In genomic region chr1:196410768-196411167, GRCh38 we compare ENCODE assay signal across 30 cellular contexts.
DNase-seq lines count a peak whose midpoint lies in the region; ATAC-seq, FAIRE-seq and TF ChIP-seq lines count a peak whose summit lies in the region.
"Had no signal": no experiment of that assay in that cellular context is flagged by ENCODE, and none has a peak within 500 bp of the region (broad histone marks: within the 10 kb centered on the region; RNA-seq: fewer than 3 reads in every experiment).

No MANE protein-coding gene starts in this region.

- intact Hi-C loops in K562 (cut with micrococcal nuclease) (no loop called here), psoas muscle (cut with DNase I) (no loop called here)

- no peaks in the 10 kb centered on the region for H3K9me3 ChIP-seq in K562 (replicated peaks; ENCODE audit: control insufficient read depth, insufficient read depth, low read depth, low read length)
- no peaks in the 10 kb centered on the region for H3K9me3 ChIP-seq in psoas muscle
- H3K9me3 ChIP-seq: A549, BE2C, BLaER1, Caco-2 had no signal

- TF ChIP-seq CTCF in D721Med (IDR thresholded peaks at IDR 0.05; ENCODE audit: insufficient read depth, missing control alignments) (no peak), K562 (IDR thresholded peaks at IDR 0.05 in 2 of 3, conservative IDR thresholded peaks at IDR 0.05 in 1 of 3; ENCODE audit: insufficient read depth in 2 of 3, low read depth in 1 of 3, low read length in 3 of 3) (no peak), psoas muscle (IDR thresholded peaks at IDR 0.05) (no peak)

- BruUV-seq in K562 (replicated peaks; lab: Mats Ljungman, UMichigan): no TSS peak

- no peak overlapping the region for H3K9ac ChIP-seq in K562 (ENCODE audit: insufficient read depth in 1 of 2, low read depth in 2 of 2, low read length in 2 of 2)
- H3K9ac ChIP-seq: BLaER1; BLaER1 treated with 17β-estradiol and CSF1 and Interleukin-3, amounts not matched to agents 10 nM and 100 nM had no signal

- H2AFZ ChIP-seq in K562 (ENCODE audit: low read depth, low read length): no peak overlapping the region

- no peaks in the 10 kb centered on the region for H3K9me1 ChIP-seq in K562 (ENCODE audit: control insufficient read depth, insufficient read depth, low read length)

- no peak for DNase-seq in D721Med (ENCODE audit: insufficient read length, low spot score)
- no peak for DNase-seq in K562 (ENCODE audit: extremely low read depth in 1 of 4, low spot score in 3 of 4)
- DNase-seq in psoas muscle: no peak
- DNase-seq: 8988T; ACHN; AML-193; BE2C; C1 segment of cervical spinal cord; Caco-2; Calu3; CD4-positive, alpha-beta memory T cell; CD4-positive, alpha-beta T cell; CD4-positive, CD25-positive, alpha-beta regulatory T cell; CD8-positive, alpha-beta memory T cell; CD8-positive, alpha-beta T cell; COR-L47; DMS 273 treated with DMSO at 0.1 percent for 48 hours; DMS153; DMS53; DMS79; DMS79 treated with DMSO at 0.1 percent for 48 hours; DND-41; EL had no signal

- in situ Hi-C loops in K562 (cut with MboI): no loop called here

- no peak for ATAC-seq in K562
- no peak for ATAC-seq in GM18873 (IDR thresholded peaks at IDR 0.05; ENCODE audit: low FRiP score, unreplicated experiment)
- no peak for ATAC-seq in psoas muscle
- ATAC-seq: A549; CD8-positive, alpha-beta T cell had no signal

- POLR2A ChIA-PET in K562 (lab: Yijun Ruan, JAX): no interaction called here

- no peak for TF ChIP-seq POLR2A in K562 (conservative IDR thresholded peaks at IDR 0.05)

- TF ChIP-seq EP300 in K562 (IDR thresholded peaks at IDR 0.05; ENCODE audit: low read length): no peak

- H3K27ac ChIP-seq in K562 (ENCODE audit: extremely low read depth, low read depth, low read length) (no peak overlapping the region), psoas muscle (no peak overlapping the region)
- H3K27ac ChIP-seq: 22Rv1, A549, BLaER1, C4-2B had no signal

- no peaks in the 10 kb centered on the region for H3K4me1 ChIP-seq in K562 (replicated peaks in 1 of 2; ENCODE audit: control insufficient read depth in 2 of 2, insufficient read depth in 2 of 2, low read length in 2 of 2)
- H3K4me1 ChIP-seq in psoas muscle: no peaks in the 10 kb centered on the region
- H3K4me1 ChIP-seq: BE2C, BLaER1 had no signal

- H3K79me2 ChIP-seq in K562 (ENCODE audit: control insufficient read depth, insufficient read depth, low read length): no peaks in the 10 kb centered on the region

- H3K27me3 ChIP-seq in K562 (ENCODE audit: control insufficient read depth in 2 of 2, insufficient read depth in 2 of 2, low read length in 2 of 2) (no peaks in the 10 kb centered on the region), psoas muscle (ENCODE audit: insufficient read depth in 3 of 3, low read length in 2 of 3) (no peaks in the 10 kb centered on the region)
- H3K27me3 ChIP-seq: BE2C; BLaER1; BLaER1 treated with 17β-estradiol and CSF1 and Interleukin-3, amounts not matched to agents 10 nM and 100 nM had no signal

- H3K36me3 ChIP-seq in K562 (ENCODE audit: control insufficient read depth, insufficient read depth, low read length) (no peaks in the 10 kb centered on the region), psoas muscle (ENCODE audit: insufficient read depth in 1 of 2, low read depth in 1 of 2) (no peaks in the 10 kb centered on the region)
- H3K36me3 ChIP-seq: BE2C; BLaER1; BLaER1 treated with 17β-estradiol and CSF1 and Interleukin-3, amounts not matched to agents 10 nM and 100 nM had no signal

- H4K20me1 ChIP-seq in K562 (replicated peaks; ENCODE audit: control insufficient read depth, insufficient read depth, low read length): no peaks in the 10 kb centered on the region
- H4K20me1 ChIP-seq: BLaER1; BLaER1 treated with 17β-estradiol and CSF1 and Interleukin-3, amounts not matched to agents 10 nM and 100 nM had no signal

- CTCF ChIA-PET in K562 (lab: Yijun Ruan, JAX; ENCODE audit: low intra/inter-chr PET ratio): no interaction called here

- no peak for TF ChIP-seq RAD21 in K562 (CRISPR knock-in tag; conservative IDR thresholded peaks at IDR 0.05 in 1 of 2, IDR thresholded peaks at IDR 0.05 in 1 of 2)

- H3K4me2 ChIP-seq in K562 (ENCODE audit: insufficient read depth, low read length): no peak overlapping the region
- H3K4me2 ChIP-seq: A549, BLaER1 had no signal

- H3K4me3 ChIP-seq in K562 (no peak overlapping the region), psoas muscle (no peak overlapping the region)
- H3K4me3 ChIP-seq: A549; BLaER1; BLaER1 treated with 17β-estradiol and CSF1 and Interleukin-3, amounts not matched to agents 10 nM and 100 nM had no signal

- peak; percentile 82 for FAIRE-seq in D721Med (lab: Jason Lieb, UNC)
- FAIRE-seq in K562 (lab: Jason Lieb, UNC): no peak
- FAIRE-seq: A204.1, A549 had no signal

TF ChIP-seq in K562, 482 proteins besides CTCF, POLR2A, EP300 and RAD21 (continues in another document):
- TF ChIP-seq, protein P1, sequence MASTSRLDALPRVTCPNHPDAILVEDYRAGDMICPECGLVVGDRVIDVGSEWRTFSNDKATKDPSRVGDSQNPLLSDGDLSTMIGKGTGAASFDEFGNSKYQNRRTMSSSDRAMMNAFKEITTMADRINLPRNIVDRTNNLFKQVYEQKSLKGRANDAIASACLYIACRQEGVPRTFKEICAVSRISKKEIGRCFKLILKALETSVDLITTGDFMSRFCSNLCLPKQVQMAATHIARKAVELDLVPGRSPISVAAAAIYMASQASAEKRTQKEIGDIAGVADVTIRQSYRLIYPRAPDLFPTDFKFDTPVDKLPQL (IDR thresholded peaks at IDR 0.05; ENCODE audit: extremely low read depth, insufficient read length): no peak
- TF ChIP-seq ZNF165 (CRISPR knock-in tag; IDR thresholded peaks at IDR 0.05; ENCODE audit: borderline replicate concordance): no peak
- no peak for TF ChIP-seq EHMT2 (IDR thresholded peaks at IDR 0.05)
- peak; percentile 92 for TF ChIP-seq PCBP2 (IDR thresholded peaks at IDR 0.05; ENCODE audit: low read depth, low read length, poor library complexity, severe bottlenecking)
- TF ChIP-seq SIN3A (IDR thresholded peaks at IDR 0.05; ENCODE audit: borderline replicate concordance in 2 of 2, control insufficient read depth in 1 of 2, low read depth in 2 of 2, low read length in 2 of 2): no peak
- TF ChIP-seq HNRNPK (IDR thresholded peaks at IDR 0.05; ENCODE audit: low read depth, low read length, poor library complexity, severe bottlenecking): peak; percentile 18
- TF ChIP-seq, protein P2, sequence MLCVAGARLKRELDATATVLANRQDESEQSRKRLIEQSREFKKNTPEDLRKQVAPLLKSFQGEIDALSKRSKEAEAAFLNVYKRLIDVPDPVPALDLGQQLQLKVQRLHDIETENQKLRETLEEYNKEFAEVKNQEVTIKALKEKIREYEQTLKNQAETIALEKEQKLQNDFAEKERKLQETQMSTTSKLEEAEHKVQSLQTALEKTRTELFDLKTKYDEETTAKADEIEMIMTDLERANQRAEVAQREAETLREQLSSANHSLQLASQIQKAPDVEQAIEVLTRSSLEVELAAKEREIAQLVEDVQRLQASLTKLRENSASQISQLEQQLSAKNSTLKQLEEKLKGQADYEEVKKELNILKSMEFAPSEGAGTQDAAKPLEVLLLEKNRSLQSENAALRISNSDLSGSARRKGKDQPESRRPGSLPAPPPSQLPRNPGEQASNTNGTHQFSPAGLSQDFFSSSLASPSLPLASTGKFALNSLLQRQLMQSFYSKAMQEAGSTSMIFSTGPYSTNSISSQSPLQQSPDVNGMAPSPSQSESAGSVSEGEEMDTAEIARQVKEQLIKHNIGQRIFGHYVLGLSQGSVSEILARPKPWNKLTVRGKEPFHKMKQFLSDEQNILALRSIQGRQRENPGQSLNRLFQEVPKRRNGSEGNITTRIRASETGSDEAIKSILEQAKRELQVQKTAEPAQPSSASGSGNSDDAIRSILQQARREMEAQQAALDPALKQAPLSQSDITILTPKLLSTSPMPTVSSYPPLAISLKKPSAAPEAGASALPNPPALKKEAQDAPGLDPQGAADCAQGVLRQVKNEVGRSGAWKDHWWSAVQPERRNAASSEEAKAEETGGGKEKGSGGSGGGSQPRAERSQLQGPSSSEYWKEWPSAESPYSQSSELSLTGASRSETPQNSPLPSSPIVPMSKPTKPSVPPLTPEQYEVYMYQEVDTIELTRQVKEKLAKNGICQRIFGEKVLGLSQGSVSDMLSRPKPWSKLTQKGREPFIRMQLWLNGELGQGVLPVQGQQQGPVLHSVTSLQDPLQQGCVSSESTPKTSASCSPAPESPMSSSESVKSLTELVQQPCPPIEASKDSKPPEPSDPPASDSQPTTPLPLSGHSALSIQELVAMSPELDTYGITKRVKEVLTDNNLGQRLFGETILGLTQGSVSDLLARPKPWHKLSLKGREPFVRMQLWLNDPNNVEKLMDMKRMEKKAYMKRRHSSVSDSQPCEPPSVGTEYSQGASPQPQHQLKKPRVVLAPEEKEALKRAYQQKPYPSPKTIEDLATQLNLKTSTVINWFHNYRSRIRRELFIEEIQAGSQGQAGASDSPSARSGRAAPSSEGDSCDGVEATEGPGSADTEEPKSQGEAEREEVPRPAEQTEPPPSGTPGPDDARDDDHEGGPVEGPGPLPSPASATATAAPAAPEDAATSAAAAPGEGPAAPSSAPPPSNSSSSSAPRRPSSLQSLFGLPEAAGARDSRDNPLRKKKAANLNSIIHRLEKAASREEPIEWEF (CRISPR knock-in tag; IDR thresholded peaks at IDR 0.05): no peak
- no peak for TF ChIP-seq NCOA4 (IDR thresholded peaks at IDR 0.05; ENCODE audit: partially characterized antibody)
- no peak for TF ChIP-seq HIVEP1 (CRISPR knock-in tag; IDR thresholded peaks at IDR 0.05)
- no peak for TF ChIP-seq NKRF (IDR thresholded peaks at IDR 0.05; ENCODE audit: borderline replicate concordance)
- TF ChIP-seq EGR1 (conservative IDR thresholded peaks at IDR 0.05): no peak
